8 cellular contexts compared by ENCODE assay signal in genomic region chr22:30390974-30391691, GRCh38. TPM values are rescaled to one million over a fixed set of nuclear protein-coding genes. Genes with fewer than 3 reads are reported as not detected.
A peak's percentile ranks its signal among the peaks of the same experiment; 100 is the strongest.
DNase-seq lines count a peak whose midpoint lies in the region; ATAC-seq, FAIRE-seq and TF ChIP-seq lines count a peak whose summit lies in the region.

No MANE protein-coding gene starts in this region.

- TF ChIP-seq EP300 in HepG2 (IDR thresholded peaks at IDR 0.05; ENCODE audit: low read depth in 2 of 2, low read length in 2 of 2) (no peak), HepG2 (CRISPR knock-in tag; IDR thresholded peaks at IDR 0.05; ENCODE audit: borderline replicate concordance) (no peak)

- peaks cover 50% of the 10 kb centered on the region for H3K4me1 ChIP-seq in HepG2 (ENCODE audit: insufficient read depth, low read length)

- in situ Hi-C loops in HepG2 (cut with HindIII; ENCODE audit: extremely low pct_ligation_motif_present, low pct_unique_long_range_greater_than_20kb) = loop anchor here (5.0 to 25.0 kb wide), 3 partner anchors 36 to 279 kb away; partner anchors contain the start of gene MTFP1

- DNase-seq in NK-92 treated with Interleukin-12 subunit alpha and Interleukin-12 subunit beta, amount 100 ng/mL, for 24 hours (lab: John Stamatoyannopoulos, UW) = peak; percentile 21
- DNase-seq in NK-92 (lab: John Stamatoyannopoulos, UW; ENCODE audit: unreplicated experiment) (no peak), NCI-H2029 (lab: John Stamatoyannopoulos, UW) (peak; percentile 22), caudate nucleus (lab: John Stamatoyannopoulos, UW) (peak in 54 of 61 donors; percentile 11 to 76 (median 46)), HepG2 (ENCODE audit: low spot score) (peak; percentile 85), OCI-M2 (lab: John Stamatoyannopoulos, UW; ENCODE audit: unreplicated experiment) (no peak)
- peak; percentile 53 for DNase-seq in stimulated activated CD8-positive, alpha-beta memory T cell treated with anti-CD3 and anti-CD28 coated beads, Interleukin-12 subunit alpha, Interleukin-12 subunit beta, amount 100 ng/mL, for 24 hours (ENCODE audit: extremely low read depth)

- BruUV-seq in HepG2 (replicated peaks; lab: Mats Ljungman, UMichigan) = no TSS peak

- ATAC-seq in activated CD4-positive, CD25-positive, alpha-beta regulatory T cell treated with anti-CD3 and anti-CD28 coated beads, Interleukin-2, amount 50 U/mL, for 24 hours = peak; percentile 61 to 64
- peak; percentile 75 for ATAC-seq in HepG2

- H3K27ac ChIP-seq in caudate nucleus (ENCODE audit: low read depth, low read length) (peak overlapping the region; percentile 68), HepG2 (ENCODE audit: extremely low read length, insufficient read depth, low read length) (no peak overlapping the region)

- H2AFZ ChIP-seq in HepG2 (ENCODE audit: low read length) = no peak overlapping the region

- CTCF ChIA-PET in HepG2 (lab: Yijun Ruan, JAX; ENCODE audit: low intra/inter-chr PET ratio, low total read pairs) = interaction anchor here (0.7 to 3.4 kb wide), 4 partner anchors 35 to 95 kb away, joined by 4 to 43 read pairs (median 17); partner anchors contain the start of gene MTFP1

- TF ChIP-seq POLR2A in HepG2 (IDR thresholded peaks at IDR 0.05; ENCODE audit: insufficient read depth in 1 of 2, low read depth in 2 of 2, low read length in 2 of 2) = no peak

- no peak overlapping the region for H3K9ac ChIP-seq in HepG2 (ENCODE audit: insufficient read depth, low read depth, low read length)

- H3K27me3 ChIP-seq in HepG2 (ENCODE audit: control insufficient read depth in 1 of 2, insufficient read depth in 2 of 2, low read length in 2 of 2) = peaks cover 0 to 4% of the 10 kb centered on the region in 2 experiments; a peak in 1 of 5 replicates

- FAIRE-seq in HepG2 (lab: Jason Lieb, UNC) = peak; percentile 92

- peak overlapping the region; percentile 20; the same call in 1 of the 2 replicates for H3K4me2 ChIP-seq in HepG2 (ENCODE audit: low read depth, low read length)

- no peak overlapping the region for H3K4me3 ChIP-seq in HepG2 (replicated peaks in 1 of 3; ENCODE audit: insufficient read depth in 1 of 3, low read depth in 2 of 3, low read length in 3 of 3)

- H4K20me1 ChIP-seq in HepG2 (ENCODE audit: insufficient read depth, low read length) = no peaks in the 10 kb centered on the region

- WGBS in HepG2 (ENCODE audit: low lambda C conversion rate) = 27% methylated on average over 3 of the region's 5 CpGs

- no peaks in the 10 kb centered on the region for H3K36me3 ChIP-seq in HepG2 (replicated peaks in 1 of 2; ENCODE audit: control insufficient read depth in 1 of 2, insufficient read depth in 2 of 2, low read length in 2 of 2)

- no peaks in the 10 kb centered on the region for H3K79me2 ChIP-seq in HepG2 (ENCODE audit: insufficient read depth, low read length)

- peak; percentile 96 for TF ChIP-seq CTCF in HepG2 (CRISPR knock-in tag; IDR thresholded peaks at IDR 0.05)

- peak; percentile 95 for TF ChIP-seq RAD21 in HepG2 (CRISPR knock-in tag; IDR thresholded peaks at IDR 0.05)

- intact Hi-C loops in HepG2 (cut with micrococcal nuclease; ENCODE audit: unreplicated experiment) = loop anchor here (1.0 kb wide), 2 partner anchors 35 to 94 kb away; no protein-coding TSS in a partner anchor

- POLR2A ChIA-PET in HepG2 (lab: Yijun Ruan, JAX) = interaction anchor here (10.2 kb wide), 1 partner anchor 32 kb away, joined by 164 read pairs; the partner anchor contains the start of gene MTFP1

- no peaks in the 10 kb centered on the region; the same call in 1 of the 2 replicates for H3K9me3 ChIP-seq in HepG2 (ENCODE audit: low read length)

RNA-seq across cellular contexts. Expression of gene RNF215, which starts 3.9 kb away (rescaled TPM):
- 2.4 and 5.3 TPM in 2 replicates for total RNA-seq in HepG2 (2016; rRNA removed; fragmentation: Illumina TruSeq; extraction: Trizol)
- total RNA-seq in HepG2 (2016; cell fraction: cytosol; rRNA removed; fragmentation: Illumina TruSeq; extraction: Trizol; ENCODE audit: low read depth) = 1.6 and 1.9 TPM in 2 replicates
- 2.5 and 5.7 TPM in 2 replicates for total RNA-seq in HepG2 (2016; cell fraction: insoluble cytoplasmic fraction; rRNA removed; fragmentation: Illumina TruSeq; extraction: Trizol)
- 2.5 and 3.5 TPM in 2 replicates for total RNA-seq in HepG2 (2016; cell fraction: membrane; rRNA removed; fragmentation: Illumina TruSeq; extraction: Trizol)
- total RNA-seq in HepG2 (2016; cell fraction: nucleus; rRNA removed; fragmentation: Illumina TruSeq; extraction: Trizol) = 7.1 and 8.8 TPM in 2 replicates
- 6.1 and 9.2 TPM in 2 replicates for polyA plus RNA-seq in HepG2 (2011; rRNA removed)
- 3.8 and 4.9 TPM in 2 replicates for polyA plus RNA-seq in HepG2 (2011; cell fraction: cytosol; rRNA removed)
- polyA plus RNA-seq in HepG2 (2011; cell fraction: nucleus; rRNA removed) = 55.4 and 60.1 TPM in 2 replicates
- 5.4 and 7.0 TPM in 2 replicates for polyA plus RNA-seq in HepG2 (2012)
- 1.1 and 1.2 TPM in 2 replicates for polyA plus RNA-seq in HepG2 (2016; cell fraction: cytosol; fragmentation: Illumina TruSeq; extraction: Trizol; ENCODE audit: low read depth)
- polyA plus RNA-seq in HepG2 (2016; cell fraction: insoluble cytoplasmic fraction; fragmentation: Illumina TruSeq; extraction: Trizol; ENCODE audit: low read depth) = 1.6 and 1.8 TPM in 2 replicates
- 1.9 and 2.2 TPM in 2 replicates for polyA plus RNA-seq in HepG2 (2016; cell fraction: membrane; fragmentation: Illumina TruSeq; extraction: Trizol; ENCODE audit: low read depth)
- 17.7 and 18.4 TPM in 2 replicates for polyA plus RNA-seq in HepG2 (2016; cell fraction: nucleus; fragmentation: Illumina TruSeq; extraction: Trizol; ENCODE audit: insufficient read depth, low read depth)
- 10.6 and 16.6 TPM in 2 replicates for polyA minus RNA-seq in HepG2 (2011; rRNA and poly(A)+ RNA removed; ENCODE audit: low replicate concordance)
- 2.3 and 4.5 TPM in 2 replicates for polyA minus RNA-seq in HepG2 (2011; cell fraction: cytosol; rRNA and poly(A)+ RNA removed)
- 12.6 and 12.9 TPM in 2 replicates for polyA minus RNA-seq in HepG2 (2011; cell fraction: nucleus; rRNA and poly(A)+ RNA removed)

RNA-seq across cellular contexts. Expression of gene SEC14L2, which starts 5.7 kb away (rescaled TPM):
- total RNA-seq in HepG2 (2016; rRNA removed; fragmentation: Illumina TruSeq; extraction: Trizol) = 4.1 and 5.3 TPM in 2 replicates
- total RNA-seq in HepG2 (2016; cell fraction: cytosol; rRNA removed; fragmentation: Illumina TruSeq; extraction: Trizol; ENCODE audit: low read depth) = 0.71 and 0.88 TPM in 2 replicates
- total RNA-seq in HepG2 (2016; cell fraction: insoluble cytoplasmic fraction; rRNA removed; fragmentation: Illumina TruSeq; extraction: Trizol) = 5.1 TPM in 2 replicates
- 2.0 and 2.8 TPM in 2 replicates for total RNA-seq in HepG2 (2016; cell fraction: membrane; rRNA removed; fragmentation: Illumina TruSeq; extraction: Trizol)
- total RNA-seq in HepG2 (2016; cell fraction: nucleus; rRNA removed; fragmentation: Illumina TruSeq; extraction: Trizol) = 3.5 and 5.0 TPM in 2 replicates
- polyA plus RNA-seq in HepG2 (2011; rRNA removed) = 5.1 and 9.1 TPM in 2 replicates
- 6.9 and 7.2 TPM in 2 replicates for polyA plus RNA-seq in HepG2 (2011; cell fraction: cytosol; rRNA removed)
- polyA plus RNA-seq in HepG2 (2011; cell fraction: nucleus; rRNA removed) = 13.4 and 15.2 TPM in 2 replicates
- polyA plus RNA-seq in HepG2 (2012) = 4.1 and 4.7 TPM in 2 replicates
- 1.8 and 2.4 TPM in 2 replicates for polyA plus RNA-seq in HepG2 (2016; cell fraction: cytosol; fragmentation: Illumina TruSeq; extraction: Trizol; ENCODE audit: low read depth)
- 5.3 and 5.4 TPM in 2 replicates for polyA plus RNA-seq in HepG2 (2016; cell fraction: insoluble cytoplasmic fraction; fragmentation: Illumina TruSeq; extraction: Trizol; ENCODE audit: low read depth)
- 1.9 and 2.3 TPM in 2 replicates for polyA plus RNA-seq in HepG2 (2016; cell fraction: membrane; fragmentation: Illumina TruSeq; extraction: Trizol; ENCODE audit: low read depth)
- 5.5 and 6.3 TPM in 2 replicates for polyA plus RNA-seq in HepG2 (2016; cell fraction: nucleus; fragmentation: Illumina TruSeq; extraction: Trizol; ENCODE audit: insufficient read depth, low read depth)
- polyA minus RNA-seq in HepG2 (2011; rRNA and poly(A)+ RNA removed; ENCODE audit: low replicate concordance) = 13.5 and 19.9 TPM in 2 replicates
- 4.4 and 5.6 TPM in 2 replicates for polyA minus RNA-seq in HepG2 (2011; cell fraction: cytosol; rRNA and poly(A)+ RNA removed)
- polyA minus RNA-seq in HepG2 (2011; cell fraction: nucleus; rRNA and poly(A)+ RNA removed) = 11.5 and 19.1 TPM in 2 replicates

RNA-seq across cellular contexts. Expression of gene CCDC157, which starts 34.3 kb away (rescaled TPM):
- 0.98 and 1.6 TPM in 2 replicates for total RNA-seq in HepG2 (2016; rRNA removed; fragmentation: Illumina TruSeq; extraction: Trizol)
- total RNA-seq in HepG2 (2016; cell fraction: cytosol; rRNA removed; fragmentation: Illumina TruSeq; extraction: Trizol; ENCODE audit: low read depth) = 2.1 and 2.2 TPM in 2 replicates
- total RNA-seq in HepG2 (2016; cell fraction: insoluble cytoplasmic fraction; rRNA removed; fragmentation: Illumina TruSeq; extraction: Trizol) = 0.79 and 1.9 TPM in 2 replicates
- total RNA-seq in HepG2 (2016; cell fraction: membrane; rRNA removed; fragmentation: Illumina TruSeq; extraction: Trizol) = 1.9 and 3.1 TPM in 2 replicates
- total RNA-seq in HepG2 (2016; cell fraction: nucleus; rRNA removed; fragmentation: Illumina TruSeq; extraction: Trizol) = 1.4 and 1.6 TPM in 2 replicates
- polyA plus RNA-seq in HepG2 (2011; rRNA removed) = 1.4 and 2.3 TPM in 2 replicates
- 1.1 and 1.8 TPM in 2 replicates for polyA plus RNA-seq in HepG2 (2011; cell fraction: cytosol; rRNA removed)
- 5.8 and 7.1 TPM in 2 replicates for polyA plus RNA-seq in HepG2 (2011; cell fraction: nucleus; rRNA removed)
- polyA plus RNA-seq in HepG2 (2012) = 0.64 and 1.3 TPM in 2 replicates
- polyA plus RNA-seq in HepG2 (2016; cell fraction: cytosol; fragmentation: Illumina TruSeq; extraction: Trizol; ENCODE audit: low read depth) = 3.4 and 4.1 TPM in 2 replicates
- polyA plus RNA-seq in HepG2 (2016; cell fraction: insoluble cytoplasmic fraction; fragmentation: Illumina TruSeq; extraction: Trizol; ENCODE audit: low read depth) = 1.2 and 1.5 TPM in 2 replicates
- polyA plus RNA-seq in HepG2 (2016; cell fraction: membrane; fragmentation: Illumina TruSeq; extraction: Trizol; ENCODE audit: low read depth) = 2.2 and 3.2 TPM in 2 replicates
- 3.1 and 3.2 TPM in 2 replicates for polyA plus RNA-seq in HepG2 (2016; cell fraction: nucleus; fragmentation: Illumina TruSeq; extraction: Trizol; ENCODE audit: insufficient read depth, low read depth)
- 2.6 and 4.7 TPM in 2 replicates for polyA minus RNA-seq in HepG2 (2011; rRNA and poly(A)+ RNA removed; ENCODE audit: low replicate concordance)
- polyA minus RNA-seq in HepG2 (2011; cell fraction: cytosol; rRNA and poly(A)+ RNA removed) = 0.79 and 1.4 TPM in 2 replicates
- 1.9 and 3.0 TPM in 2 replicates for polyA minus RNA-seq in HepG2 (2011; cell fraction: nucleus; rRNA and poly(A)+ RNA removed)

RNA-seq across cellular contexts. Expression of gene MTFP1, which starts 34.4 kb away (rescaled TPM):
- 40.3 and 45.6 TPM in 2 replicates for total RNA-seq in HepG2 (2016; rRNA removed; fragmentation: Illumina TruSeq; extraction: Trizol)
- 33.4 and 35.3 TPM in 2 replicates for total RNA-seq in HepG2 (2016; cell fraction: cytosol; rRNA removed; fragmentation: Illumina TruSeq; extraction: Trizol; ENCODE audit: low read depth)
- 40.9 and 46.1 TPM in 2 replicates for total RNA-seq in HepG2 (2016; cell fraction: insoluble cytoplasmic fraction; rRNA removed; fragmentation: Illumina TruSeq; extraction: Trizol)
- 44.5 and 56.8 TPM in 2 replicates for total RNA-seq in HepG2 (2016; cell fraction: membrane; rRNA removed; fragmentation: Illumina TruSeq; extraction: Trizol)
- total RNA-seq in HepG2 (2016; cell fraction: nucleus; rRNA removed; fragmentation: Illumina TruSeq; extraction: Trizol) = 24.5 and 30.0 TPM in 2 replicates
- 29.5 TPM in 2 replicates for polyA plus RNA-seq in HepG2 (2011; rRNA removed)
- 33.0 and 55.8 TPM in 2 replicates for polyA plus RNA-seq in HepG2 (2011; cell fraction: cytosol; rRNA removed)
- polyA plus RNA-seq in HepG2 (2011; cell fraction: nucleus; rRNA removed) = 33.3 and 33.4 TPM in 2 replicates
- polyA plus RNA-seq in HepG2 (2012) = 16.5 and 23.5 TPM in 2 replicates
- polyA plus RNA-seq in HepG2 (2016; cell fraction: cytosol; fragmentation: Illumina TruSeq; extraction: Trizol; ENCODE audit: low read depth) = 26.8 and 41.3 TPM in 2 replicates
- 32.6 and 35.9 TPM in 2 replicates for polyA plus RNA-seq in HepG2 (2016; cell fraction: insoluble cytoplasmic fraction; fragmentation: Illumina TruSeq; extraction: Trizol; ENCODE audit: low read depth)
- polyA plus RNA-seq in HepG2 (2016; cell fraction: membrane; fragmentation: Illumina TruSeq; extraction: Trizol; ENCODE audit: low read depth) = 36.2 and 46.2 TPM in 2 replicates
- polyA plus RNA-seq in HepG2 (2016; cell fraction: nucleus; fragmentation: Illumina TruSeq; extraction: Trizol; ENCODE audit: insufficient read depth, low read depth) = 42.3 and 44.8 TPM in 2 replicates
- 41.9 and 45.1 TPM in 2 replicates for polyA minus RNA-seq in HepG2 (2011; rRNA and poly(A)+ RNA removed; ENCODE audit: low replicate concordance)
- 13.7 and 14.0 TPM in 2 replicates for polyA minus RNA-seq in HepG2 (2011; cell fraction: cytosol; rRNA and poly(A)+ RNA removed)
- 5.2 and 9.7 TPM in 2 replicates for polyA minus RNA-seq in HepG2 (2011; cell fraction: nucleus; rRNA and poly(A)+ RNA removed)

RNA-seq across cellular contexts. Expression of gene SF3A1, which starts 34.4 kb away (rescaled TPM):
- 22.0 and 31.8 TPM in 2 replicates for total RNA-seq in HepG2 (2016; rRNA removed; fragmentation: Illumina TruSeq; extraction: Trizol)
- 9.8 and 11.6 TPM in 2 replicates for total RNA-seq in HepG2 (2016; cell fraction: cytosol; rRNA removed; fragmentation: Illumina TruSeq; extraction: Trizol; ENCODE audit: low read depth)
- 20.9 and 27.0 TPM in 2 replicates for total RNA-seq in HepG2 (2016; cell fraction: insoluble cytoplasmic fraction; rRNA removed; fragmentation: Illumina TruSeq; extraction: Trizol)
- total RNA-seq in HepG2 (2016; cell fraction: membrane; rRNA removed; fragmentation: Illumina TruSeq; extraction: Trizol) = 13.8 and 16.2 TPM in 2 replicates
- 23.6 and 29.5 TPM in 2 replicates for total RNA-seq in HepG2 (2016; cell fraction: nucleus; rRNA removed; fragmentation: Illumina TruSeq; extraction: Trizol)
- polyA plus RNA-seq in HepG2 (2011; rRNA removed) = 10.0 and 16.2 TPM in 2 replicates
- 5.3 and 6.6 TPM in 2 replicates for polyA plus RNA-seq in HepG2 (2011; cell fraction: cytosol; rRNA removed)
- polyA plus RNA-seq in HepG2 (2011; cell fraction: nucleus; rRNA removed) = 42.5 and 51.9 TPM in 2 replicates
- polyA plus RNA-seq in HepG2 (2012) = 38.4 and 47.2 TPM in 2 replicates
- 5.6 and 6.5 TPM in 2 replicates for polyA plus RNA-seq in HepG2 (2016; cell fraction: cytosol; fragmentation: Illumina TruSeq; extraction: Trizol; ENCODE audit: low read depth)
- 22.2 and 52.1 TPM in 2 replicates for polyA plus RNA-seq in HepG2 (2016; cell fraction: insoluble cytoplasmic fraction; fragmentation: Illumina TruSeq; extraction: Trizol; ENCODE audit: low read depth)
- 8.5 and 15.3 TPM in 2 replicates for polyA plus RNA-seq in HepG2 (2016; cell fraction: membrane; fragmentation: Illumina TruSeq; extraction: Trizol; ENCODE audit: low read depth)
- 40.6 and 47.6 TPM in 2 replicates for polyA plus RNA-seq in HepG2 (2016; cell fraction: nucleus; fragmentation: Illumina TruSeq; extraction: Trizol; ENCODE audit: insufficient read depth, low read depth)
- 43.5 and 95.1 TPM in 2 replicates for polyA minus RNA-seq in HepG2 (2011; rRNA and poly(A)+ RNA removed; ENCODE audit: low replicate concordance)
- 61.1 and 71.4 TPM in 2 replicates for polyA minus RNA-seq in HepG2 (2011; cell fraction: cytosol; rRNA and poly(A)+ RNA removed)
- 49.2 and 53.6 TPM in 2 replicates for polyA minus RNA-seq in HepG2 (2011; cell fraction: nucleus; rRNA and poly(A)+ RNA removed)

Comparison
In these comparisons a context has a peak if more than half of its experiments do, and no peak if none do; other contexts are left out.
1. DNase-seq: peak in NK-92 treated with Interleukin-12 subunit alpha and Interleukin-12 subunit beta, amount 100 ng/mL, for 24 hours (single experiment), NCI-H2029 (single experiment), caudate nucleus (54 of 61), HepG2 (single experiment) and stimulated activated CD8-positive, alpha-beta memory T cell treated with anti-CD3 and anti-CD28 coated beads, Interleukin-12 subunit alpha, Interleukin-12 subunit beta, amount 100 ng/mL, for 24 hours (single experiment); none in NK-92 (single experiment) and OCI-M2 (single experiment).